1 cellular context compared by ENCODE assay signal in genomic region chr12:95072900-95073697, GRCh38.
TF ChIP-seq lines count a peak whose summit lies in the region.

Gene NR2C1 (minus strand): TSS chr12:95073618. CDS start chr12:95067384, 6,234 bp downstream.

TF ChIP-seq in K562, 482 proteins besides CTCF, POLR2A, EP300 and RAD21 (continued from another document and continues in another):
- TF ChIP-seq MED1 (CRISPR knock-in tag; IDR thresholded peaks at IDR 0.05; ENCODE audit: borderline replicate concordance) (no peak), POLR3G (IDR thresholded peaks at IDR 0.05; ENCODE audit: extremely low read depth, insufficient read length, insufficient replicate concordance) (no peak), E2F8 (IDR thresholded peaks at IDR 0.05; ENCODE audit: low read depth, partially characterized antibody) (peak; percentile 19), TAF7 (tag; IDR thresholded peaks at IDR 0.05) (no peak), ZNF124 (CRISPR knock-in tag; IDR thresholded peaks at IDR 0.05) (no peak), ZNF23 (CRISPR knock-in tag; IDR thresholded peaks at IDR 0.05) (no peak), ZNF280B (CRISPR knock-in tag; IDR thresholded peaks at IDR 0.05) (no peak), ZNF398 (CRISPR knock-in tag; IDR thresholded peaks at IDR 0.05) (no peak), E2F6 (IDR thresholded peaks at IDR 0.05; ENCODE audit: borderline replicate concordance in 1 of 2, extremely low read depth in 1 of 2, insufficient read depth in 1 of 2, insufficient read length in 1 of 2, low read depth in 1 of 2, low read length in 1 of 2, poor library complexity in 1 of 2, severe bottlenecking in 1 of 2) (no peak), ZSCAN29 (IDR thresholded peaks at IDR 0.05) (no peak), TBP (optimal IDR thresholded peaks at IDR 0.05; ENCODE audit: low read depth, low read length) (no peak), THRB (CRISPR knock-in tag; conservative IDR thresholded peaks at IDR 0.05) (no peak), ZNF324 (CRISPR knock-in tag; IDR thresholded peaks at IDR 0.05) (no peak), NUFIP1 (IDR thresholded peaks at IDR 0.05; ENCODE audit: partially characterized antibody) (no peak), SETDB1 (IDR thresholded peaks at IDR 0.05; ENCODE audit: low read length) (no peak), FUS (optimal IDR thresholded peaks at IDR 0.05; ENCODE audit: low read depth, low read length) (no peak), ETS2 (tag; IDR thresholded peaks at IDR 0.05; ENCODE audit: borderline replicate concordance, poor library complexity, severe bottlenecking) (no peak), NFE2L1 (tag; IDR thresholded peaks at IDR 0.05; ENCODE audit: borderline replicate concordance, low read depth) (no peak), HDAC1 (IDR thresholded peaks at IDR 0.05) (peak in 1 of 2 experiments; percentile 51; a peak in 1 of 4 replicates), ZNF282 (CRISPR knock-in tag; IDR thresholded peaks at IDR 0.05) (no peak), CBX3 (IDR thresholded peaks at IDR 0.05; ENCODE audit: borderline replicate concordance in 1 of 2, low read length in 2 of 2) (no peak; a peak in 1 of 3 replicates), MIER1 (IDR thresholded peaks at IDR 0.05; ENCODE audit: low read depth) (no peak), MAFG (tag; conservative IDR thresholded peaks at IDR 0.05) (no peak), ID3 (CRISPR knock-in tag; IDR thresholded peaks at IDR 0.05) (no peak), ID3 (tag; IDR thresholded peaks at IDR 0.05) (peak; percentile 70), ZBTB49 (CRISPR knock-in tag; IDR thresholded peaks at IDR 0.05; ENCODE audit: borderline replicate concordance) (no peak), ARID2 (IDR thresholded peaks at IDR 0.05) (no peak), HMGN3 (IDR thresholded peaks at IDR 0.05; ENCODE audit: borderline replicate concordance, extremely low read depth, insufficient read length, low read depth, low read length) (no peak), CREBBP (IDR thresholded peaks at IDR 0.05; ENCODE audit: low read depth, low read length) (no peak), TARDBP (IDR thresholded peaks at IDR 0.05) (no peak), ZNF12 (CRISPR knock-in tag; IDR thresholded peaks at IDR 0.05) (no peak), MCM7 (IDR thresholded peaks at IDR 0.05) (no peak), KLF16 (IDR thresholded peaks at IDR 0.05) (no peak), HEY1 (CRISPR knock-in tag; IDR thresholded peaks at IDR 0.05; ENCODE audit: borderline replicate concordance) (no peak), L3MBTL2 (IDR thresholded peaks at IDR 0.05) (no peak), POLR2AphosphoS5 (IDR thresholded peaks at IDR 0.05; ENCODE audit: control insufficient read depth, insufficient read depth, low read depth, low read length) (peak; percentile 72; the same call in 1 of the 2 replicates), TEAD2 (tag; IDR thresholded peaks at IDR 0.05) (no peak), ZNF76 (CRISPR knock-in tag; IDR thresholded peaks at IDR 0.05; ENCODE audit: borderline replicate concordance) (no peak), REST (CRISPR knock-in tag; IDR thresholded peaks at IDR 0.05; ENCODE audit: low read depth) (no peak), FOXJ3 (CRISPR knock-in tag; IDR thresholded peaks at IDR 0.05) (no peak), XRCC3 (IDR thresholded peaks at IDR 0.05) (no peak), CCAR2 (IDR thresholded peaks at IDR 0.05; ENCODE audit: low read depth, low read length) (no peak), ZNF121 (CRISPR knock-in tag; conservative IDR thresholded peaks at IDR 0.05) (no peak), E2F1 (CRISPR knock-in tag; IDR thresholded peaks at IDR 0.05) (no peak; the same call in 1 of the 2 replicates), ZNF707 (CRISPR knock-in tag; conservative IDR thresholded peaks at IDR 0.05) (no peak), GABPB2 (CRISPR knock-in tag; conservative IDR thresholded peaks at IDR 0.05) (no peak), HDAC3 (IDR thresholded peaks at IDR 0.05; ENCODE audit: borderline replicate concordance, partially characterized antibody) (no peak), MBD2 (IDR thresholded peaks at IDR 0.05; ENCODE audit: borderline replicate concordance, low read depth) (no peak), PCBP1 (IDR thresholded peaks at IDR 0.05; ENCODE audit: low read depth, low read length, poor library complexity, severe bottlenecking) (peak; percentile 84), SAFB (IDR thresholded peaks at IDR 0.05; ENCODE audit: borderline replicate concordance, low read depth, low read length) (0 out of 2 replicates have a peak, but pooled peaks have one; percentile 21), EHMT2 (IDR thresholded peaks at IDR 0.05) (no peak), ZNF253 (CRISPR knock-in tag; conservative IDR thresholded peaks at IDR 0.05) (no peak), CREB3L1 (IDR thresholded peaks at IDR 0.05; ENCODE audit: borderline replicate concordance, low read depth) (peak; percentile 75; the same call in 1 of the 2 replicates), BRD4 (IDR thresholded peaks at IDR 0.05) (no peak), ZNF766 (CRISPR knock-in tag; conservative IDR thresholded peaks at IDR 0.05) (no peak)
